22 cellular contexts compared by ENCODE assay signal in the genomic region with DNA sequence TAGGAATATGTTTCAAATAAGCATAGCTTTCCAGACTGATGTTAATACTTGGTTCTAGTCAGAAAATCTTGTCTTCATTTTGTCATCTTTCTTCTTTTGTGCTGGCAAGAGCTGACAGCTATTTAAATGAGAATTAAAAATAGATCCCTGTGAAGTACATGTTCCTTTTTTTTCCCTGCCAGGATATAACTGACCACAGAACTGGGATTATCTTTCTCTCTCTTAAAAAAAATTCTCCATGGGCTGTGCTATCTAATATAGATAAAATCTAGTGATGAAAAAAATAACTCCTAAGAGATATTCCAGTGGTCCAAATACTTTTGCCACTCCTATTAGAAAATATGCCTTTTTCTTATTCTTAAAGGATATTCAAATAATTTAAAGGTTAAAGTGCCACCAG.
"Had no signal": no experiment of that assay in that cellular context is flagged by ENCODE, and none has a peak within 500 bp of the region (broad histone marks: within the 10 kb centered on the region; RNA-seq: fewer than 3 reads in every experiment).

No MANE protein-coding gene starts in this region.

- H3K27me3 Mint-ChIP-seq: activated naive CD8-positive, alpha-beta T cell treated with anti-CD3 and anti-CD28 coated beads, Interleukin-2, amount 10 ng/mL, durations not matched to agents 7 days and 5 days; effector memory CD8-positive, alpha-beta T cell; stimulated activated naive CD8-positive, alpha-beta T cell treated with anti-CD3 and anti-CD28 coated beads, Interleukin-15, Interleukin-2, amounts not matched to agents 100 ng/mL and 50 ng/mL, for 24 hours; type B pancreatic cell had no signal

- H3K36me3 Mint-ChIP-seq: activated naive CD8-positive, alpha-beta T cell treated with anti-CD3 and anti-CD28 coated beads, Interleukin-2, amount 10 ng/mL, durations not matched to agents 7 days and 5 days; memory B cell; natural killer cell; type B pancreatic cell had no signal

- H3K9me3 ChIP-seq: breast epithelium, mucosa of descending colon, neutrophil had no signal

- H3K36me3 ChIP-seq: breast epithelium, neutrophil had no signal

- H3K9me3 Mint-ChIP-seq: activated CD4-positive, alpha-beta memory T cell treated with anti-CD3 and anti-CD28 coated beads, Interleukin-2, amount 10 ng/mL, durations not matched to agents 7 days and 5 days; activated naive CD8-positive, alpha-beta T cell treated with anti-CD3 and anti-CD28 coated beads, Interleukin-2, amount 10 ng/mL, durations not matched to agents 7 days and 5 days; activated T-helper 17 cell treated with anti-CD3 and anti-CD28 coated beads, Interleukin-2, amount 50 U/mL, for 72 hours; memory B cell; natural killer cell; stimulated activated naive CD8-positive, alpha-beta T cell treated with anti-CD3 and anti-CD28 coated beads, Interleukin-15, Interleukin-2, amounts not matched to agents 100 ng/mL and 50 ng/mL, for 24 hours; type B pancreatic cell had no signal

- DNase-seq: activated CD4-positive, alpha-beta memory T cell treated with anti-CD3 and anti-CD28 coated beads, Interleukin-2, amount 10 ng/mL, durations not matched to agents 7 days and 5 days; activated CD4-positive, alpha-beta T cell treated with anti-CD3 and anti-CD28 coated beads for 48 hours; activated CD4-positive, CD25-positive, alpha-beta regulatory T cell; activated naive CD4-positive, alpha-beta T cell treated with Interleukin-2 at 50 U/mL for 16 hours; activated naive CD8-positive, alpha-beta T cell treated with anti-CD3 and anti-CD28 coated beads, Interleukin-2, amount 10 ng/mL, durations not matched to agents 7 days and 5 days; activated T-cell treated with anti-CD3 and anti-CD28 coated beads, Interleukin-2, amount 50 U/mL, for 1 hour; anterior cingulate cortex; dermis blood vessel endothelial cell; effector memory CD8-positive, alpha-beta T cell; mucosa of descending colon; natural killer cell; SHP77 treated with DMSO at 0.1 percent for 48 hours; stimulated activated CD4-positive, alpha-beta T cell treated with anti-CD3 and anti-CD28 coated beads, Interleukin-2, amount 100 ng/mL, for 48 hours; T-helper 1 cell; T-helper 9 cell had no signal

- H3K27ac ChIP-seq: breast epithelium, neutrophil, parathyroid adenoma had no signal

- H3K4me1 ChIP-seq: breast epithelium, parathyroid adenoma had no signal

- ATAC-seq: activated T-helper 17 cell treated with anti-CD3 and anti-CD28 coated beads, Interleukin-2, amount 50 U/mL, for 72 hours; effector memory CD8-positive, alpha-beta T cell; mucosa of descending colon; natural killer cell had no signal

- H3K4me3 Mint-ChIP-seq: activated CD4-positive, alpha-beta memory T cell treated with anti-CD3 and anti-CD28 coated beads, Interleukin-2, amount 10 ng/mL, durations not matched to agents 7 days and 5 days; activated naive CD8-positive, alpha-beta T cell treated with anti-CD3 and anti-CD28 coated beads, Interleukin-2, amount 10 ng/mL, durations not matched to agents 7 days and 5 days; activated T-helper 17 cell treated with anti-CD3 and anti-CD28 coated beads, Interleukin-2, amount 50 U/mL, for 72 hours; effector memory CD8-positive, alpha-beta T cell; memory B cell; natural killer cell; stimulated activated naive CD8-positive, alpha-beta T cell treated with anti-CD3 and anti-CD28 coated beads, Interleukin-15, Interleukin-2, amounts not matched to agents 100 ng/mL and 50 ng/mL, for 24 hours; type B pancreatic cell had no signal

- H3K27me3 ChIP-seq: breast epithelium, neutrophil had no signal

- H3K4me1 Mint-ChIP-seq: activated CD4-positive, alpha-beta memory T cell treated with anti-CD3 and anti-CD28 coated beads, Interleukin-2, amount 10 ng/mL, durations not matched to agents 7 days and 5 days; activated naive CD8-positive, alpha-beta T cell treated with anti-CD3 and anti-CD28 coated beads, Interleukin-2, amount 10 ng/mL, durations not matched to agents 7 days and 5 days; activated T-helper 17 cell treated with anti-CD3 and anti-CD28 coated beads, Interleukin-2, amount 50 U/mL, for 72 hours; memory B cell; natural killer cell had no signal

- H3K79me2 ChIP-seq: parathyroid adenoma had no signal

- H3K27ac Mint-ChIP-seq: activated CD4-positive, alpha-beta memory T cell treated with anti-CD3 and anti-CD28 coated beads, Interleukin-2, amount 10 ng/mL, durations not matched to agents 7 days and 5 days; activated naive CD8-positive, alpha-beta T cell treated with anti-CD3 and anti-CD28 coated beads, Interleukin-2, amount 10 ng/mL, durations not matched to agents 7 days and 5 days; activated T-helper 17 cell treated with anti-CD3 and anti-CD28 coated beads, Interleukin-2, amount 50 U/mL, for 72 hours; effector memory CD8-positive, alpha-beta T cell; memory B cell; natural killer cell; stimulated activated naive CD8-positive, alpha-beta T cell treated with anti-CD3 and anti-CD28 coated beads, Interleukin-15, Interleukin-2, amounts not matched to agents 100 ng/mL and 50 ng/mL, for 24 hours; type B pancreatic cell had no signal

- H3K9ac ChIP-seq: parathyroid adenoma had no signal

- H3K4me3 ChIP-seq: breast epithelium, mucosa of descending colon had no signal

- H2AFZ ChIP-seq: parathyroid adenoma had no signal
